22 cellular contexts compared by ENCODE assay signal in the genomic region with DNA sequence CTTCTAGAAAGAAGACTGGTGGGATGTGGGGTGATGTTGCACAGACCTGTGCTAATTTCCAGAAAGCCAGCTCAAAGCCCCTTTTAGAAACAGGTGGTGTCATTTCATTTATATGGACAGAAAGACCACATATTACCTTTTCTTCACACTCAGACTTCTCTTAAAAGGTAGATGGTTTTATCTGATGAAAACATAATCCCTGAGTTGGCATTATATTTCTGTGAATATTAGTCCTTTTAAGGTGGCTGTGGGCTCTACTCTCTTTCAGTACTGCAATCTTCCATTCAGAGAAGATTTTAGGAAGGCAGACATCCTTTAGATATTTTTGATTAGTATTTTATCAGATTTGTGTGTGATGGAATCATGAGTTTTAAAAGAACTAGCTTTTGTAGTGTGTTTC.
DNase-seq lines count a peak whose midpoint lies in the region; ATAC-seq, FAIRE-seq and TF ChIP-seq lines count a peak whose summit lies in the region.
"Had no signal": no experiment of that assay in that cellular context is flagged by ENCODE, and none has a peak within 500 bp of the region (broad histone marks: within the 10 kb centered on the region; RNA-seq: fewer than 3 reads in every experiment).

No MANE protein-coding gene starts in this region.

- H3K14ac ChIP-seq in IMR-90 (replicated peaks; ENCODE audit: low read depth, low read length), result no peak overlapping the region

- H3K9me3 Mint-ChIP-seq in CD14-positive monocyte, result peaks cover 0 to 3% (median 0%) of the 10 kb centered on the region in 7 donors
- H3K9me3 Mint-ChIP-seq: CD4-positive, alpha-beta T cell; CD8-positive, alpha-beta T cell had no signal

- in situ Hi-C loops in HepG2 (cut with HindIII; ENCODE audit: extremely low pct_ligation_motif_present, low pct_unique_long_range_greater_than_20kb) (no loop called here), IMR-90 (cut with MboI; ENCODE audit: low sequenced_read_pairs) (no loop called here), K562 (cut with MboI) (no loop called here)

- TF ChIP-seq CTCF in HepG2 (CRISPR knock-in tag; IDR thresholded peaks at IDR 0.05), result no peak
- TF ChIP-seq CTCF in right lobe of liver (IDR thresholded peaks at IDR 0.05), result no peak
- no peak for TF ChIP-seq CTCF in IMR-90 (conservative IDR thresholded peaks at IDR 0.05; ENCODE audit: low read depth, low read length)
- no peak for TF ChIP-seq CTCF in K562 (IDR thresholded peaks at IDR 0.05 in 2 of 3, conservative IDR thresholded peaks at IDR 0.05 in 1 of 3; ENCODE audit: insufficient read depth in 2 of 3, low read depth in 1 of 3, low read length in 3 of 3)
- TF ChIP-seq CTCF in spleen (IDR thresholded peaks at IDR 0.05 in 8 of 11, conservative IDR thresholded peaks at IDR 0.05 in 3 of 11), result no peak
- no peak for TF ChIP-seq CTCF in CD14-positive monocyte (IDR thresholded peaks at IDR 0.05)

- H3K4me3 ChIP-seq in HepG2 (replicated peaks in 1 of 3; ENCODE audit: insufficient read depth in 1 of 3, low read depth in 2 of 3, low read length in 3 of 3) (no peak overlapping the region), right lobe of liver (no peak overlapping the region), IMR-90 (ENCODE audit: insufficient read depth, low read depth, low read length) (no peak overlapping the region), K562 (no peak overlapping the region), spleen (no peak overlapping the region)
- H3K4me3 ChIP-seq: BLaER1 had no signal

- no peak overlapping the region for H2AK9ac ChIP-seq in IMR-90 (replicated peaks; ENCODE audit: low read depth, low read length, poor library complexity)

- no peak overlapping the region for H3K23ac ChIP-seq in IMR-90 (ENCODE audit: low read depth, low read length)

- no peak overlapping the region for H4K91ac ChIP-seq in IMR-90 (ENCODE audit: insufficient read depth, low read depth, low read length)

- intact Hi-C loops in HepG2 (cut with micrococcal nuclease; ENCODE audit: unreplicated experiment), result no loop called here
- intact Hi-C loops in right lobe of liver (cut with DNase I), result no loop called here
- intact Hi-C loops in IMR-90 (cut with micrococcal nuclease), result no loop called here
- intact Hi-C loops in K562 (cut with micrococcal nuclease), result no loop called here
- intact Hi-C loops in spleen (cut with DNase I; ENCODE audit: low total_unique reads), result no loop called here
- intact Hi-C loops in CD14-positive monocyte (cut with micrococcal nuclease), result no loop called here

- H3K36me3 ChIP-seq in HepG2 (replicated peaks in 1 of 2; ENCODE audit: control insufficient read depth in 1 of 2, insufficient read depth in 2 of 2, low read length in 2 of 2), result no peaks in the 10 kb centered on the region
- no peaks in the 10 kb centered on the region for H3K36me3 ChIP-seq in right lobe of liver
- H3K36me3 ChIP-seq in IMR-90 (ENCODE audit: control insufficient read depth, insufficient read depth, low read length), result no peaks in the 10 kb centered on the region; the same call in 1 of the 2 replicates
- H3K36me3 ChIP-seq in K562 (ENCODE audit: control insufficient read depth, insufficient read depth, low read length), result no peaks in the 10 kb centered on the region
- H3K36me3 ChIP-seq in spleen, result no peaks in the 10 kb centered on the region
- H3K36me3 ChIP-seq: BE2C, BLaER1 had no signal

- H3K4ac ChIP-seq in IMR-90 (ENCODE audit: low read depth, low read length), result no peak overlapping the region

- H3K9me3 ChIP-seq in HepG2 (ENCODE audit: low read length) (no peaks in the 10 kb centered on the region; the same call in 1 of the 2 replicates), right lobe of liver (no peaks in the 10 kb centered on the region), IMR-90 (ENCODE audit: control insufficient read depth, insufficient read depth, low read length) (no peaks in the 10 kb centered on the region), K562 (replicated peaks; ENCODE audit: control insufficient read depth, insufficient read depth, low read depth, low read length) (no peaks in the 10 kb centered on the region), spleen (peaks cover 0 to 6% (median under 1%) of the 10 kb centered on the region in 8 donors)
- H3K9me3 ChIP-seq: BE2C, Caco-2 had no signal

- no peak overlapping the region for H3K18ac ChIP-seq in IMR-90 (ENCODE audit: low read depth, low read length)

- TF ChIP-seq RAD21 in HepG2 (CRISPR knock-in tag; IDR thresholded peaks at IDR 0.05) (no peak), IMR-90 (IDR thresholded peaks at IDR 0.05; ENCODE audit: low read length) (no peak), K562 (CRISPR knock-in tag; conservative IDR thresholded peaks at IDR 0.05 in 1 of 2, IDR thresholded peaks at IDR 0.05 in 1 of 2) (no peak)

- no peak overlapping the region for H2AFZ ChIP-seq in HepG2 (ENCODE audit: low read length)
- H2AFZ ChIP-seq in IMR-90 (replicated peaks; ENCODE audit: low read length, poor library complexity), result no peak overlapping the region
- H2AFZ ChIP-seq in K562 (ENCODE audit: low read depth, low read length), result no peak overlapping the region

- no peaks in the 10 kb centered on the region for H3K4me1 Mint-ChIP-seq in CD14-positive monocyte

- peaks cover 0 to 2% (median 0%) of the 10 kb centered on the region in 3 donors for H3K27me3 Mint-ChIP-seq in CD14-positive monocyte (ENCODE audit: low read depth in 3 of 3)
- H3K27me3 Mint-ChIP-seq: CD4-positive, alpha-beta T cell had no signal

- dilution Hi-C loops in IMR-90 (cut with HindIII; ENCODE audit: low sequenced_read_pairs, unreplicated experiment), result no loop called here

- H3K27me3 ChIP-seq in HepG2 (ENCODE audit: control insufficient read depth in 1 of 2, insufficient read depth in 2 of 2, low read length in 2 of 2) (no peaks in the 10 kb centered on the region; a peak in 1 of 5 replicates), right lobe of liver (no peaks in the 10 kb centered on the region), IMR-90 (ENCODE audit: control insufficient read depth, insufficient read depth, low read length) (no peaks in the 10 kb centered on the region), K562 (ENCODE audit: control insufficient read depth in 2 of 2, insufficient read depth in 2 of 2, low read length in 2 of 2) (peaks cover 0 to 8% of the 10 kb centered on the region in 2 experiments; a peak in 1 of 5 replicates), spleen (replicated peaks in 1 of 7) (no peaks in the 10 kb centered on the region)
- H3K27me3 ChIP-seq: BE2C, BLaER1 had no signal

- DNase-seq in HepG2 (ENCODE audit: low spot score) (no peak), right lobe of liver (no peak), IMR-90 (no peak), K562 (ENCODE audit: extremely low read depth in 1 of 4, low spot score in 3 of 4) (no peak), spleen (no peak), CD14-positive monocyte (ENCODE audit: low spot score) (no peak)
- DNase-seq in effector CD8-positive, alpha-beta T cell (lab: John Stamatoyannopoulos, UW), result no peak
- DNase-seq: ACHN; BE2C; C1 segment of cervical spinal cord; Caco-2; Calu3; CD4-positive, alpha-beta T cell; CD8-positive, alpha-beta T cell; DMS79 treated with DMSO at 0.1 percent for 48 hours; GF-D8 had no signal

- H3K4me2 ChIP-seq in HepG2 (ENCODE audit: low read depth, low read length) (no peak overlapping the region), IMR-90 (ENCODE audit: low read depth, low read length) (no peak overlapping the region), K562 (ENCODE audit: insufficient read depth, low read length) (no peak overlapping the region)
- H3K4me2 ChIP-seq: BLaER1 had no signal

- no peak overlapping the region for H2BK20ac ChIP-seq in IMR-90 (ENCODE audit: low read depth, low read length)

- no peak overlapping the region for H3K27ac ChIP-seq in HepG2 (ENCODE audit: extremely low read length, insufficient read depth, low read length)
- no peak overlapping the region for H3K27ac ChIP-seq in right lobe of liver
- H3K27ac ChIP-seq in IMR-90 (ENCODE audit: insufficient read depth, low read length), result no peak overlapping the region
- no peak overlapping the region for H3K27ac ChIP-seq in K562 (ENCODE audit: extremely low read depth, low read depth, low read length)
- no peak overlapping the region for H3K27ac ChIP-seq in spleen
- H3K27ac ChIP-seq: 22Rv1, BLaER1 had no signal

- no peaks in the 10 kb centered on the region for H3K4me1 ChIP-seq in HepG2 (ENCODE audit: insufficient read depth, low read length)
- no peaks in the 10 kb centered on the region for H3K4me1 ChIP-seq in right lobe of liver
- H3K4me1 ChIP-seq in IMR-90 (ENCODE audit: control insufficient read depth, insufficient read depth, low read length), result 0 out of 2 replicates have a peak, but pooled peaks cover 2% of the 10 kb centered on the region
- H3K4me1 ChIP-seq in K562 (replicated peaks in 1 of 2; ENCODE audit: control insufficient read depth in 2 of 2, insufficient read depth in 2 of 2, low read length in 2 of 2), result no peaks in the 10 kb centered on the region
- H3K4me1 ChIP-seq in spleen, result peaks cover 0 to 3% (median 0%) of the 10 kb centered on the region in 6 donors
- H3K4me1 ChIP-seq: BE2C, BLaER1, Caco-2 had no signal

- POLR2A ChIA-PET in HepG2 (lab: Yijun Ruan, JAX) (no interaction called here), IMR-90 (lab: Charles Lee; ENCODE audit: unreplicated experiment) (no interaction called here), K562 (lab: Yijun Ruan, JAX) (interaction anchor here (1.0 kb wide), 1 partner anchor 39 kb away, joined by 3 read pairs; no protein-coding TSS in a partner anchor)

- FAIRE-seq in HepG2 (lab: Jason Lieb, UNC) (no peak), K562 (lab: Jason Lieb, UNC) (no peak)
- FAIRE-seq: D721Med, G401.6, GM12891, GM19239 had no signal

- no peak overlapping the region for H4K8ac ChIP-seq in IMR-90 (ENCODE audit: low read depth in 2 of 2, low read length in 2 of 2)

- TF ChIP-seq EP300 in HepG2 (IDR thresholded peaks at IDR 0.05; ENCODE audit: low read depth in 2 of 2, low read length in 2 of 2) (no peak), HepG2 (CRISPR knock-in tag; IDR thresholded peaks at IDR 0.05; ENCODE audit: borderline replicate concordance) (no peak), K562 (IDR thresholded peaks at IDR 0.05; ENCODE audit: low read length) (no peak)

- no TSS peak for BruUV-seq in HepG2 (replicated peaks; lab: Mats Ljungman, UMichigan)
- BruUV-seq in IMR-90 (replicated peaks; lab: Mats Ljungman, UMichigan), result no TSS peak
- no TSS peak for BruUV-seq in K562 (replicated peaks; lab: Mats Ljungman, UMichigan)

- no peak for ATAC-seq in HepG2
- no peak for ATAC-seq in right lobe of liver
- ATAC-seq in IMR-90 (ENCODE audit: low read depth), result no peak
- no peak for ATAC-seq in K562
- ATAC-seq: CD8-positive, alpha-beta T cell had no signal

- TF ChIP-seq POLR2A in HepG2 (IDR thresholded peaks at IDR 0.05; ENCODE audit: insufficient read depth in 1 of 2, low read depth in 2 of 2, low read length in 2 of 2) (no peak), right lobe of liver (IDR thresholded peaks at IDR 0.05) (no peak), IMR-90 (IDR thresholded peaks at IDR 0.05; ENCODE audit: low read depth, low read length) (no peak), K562 (conservative IDR thresholded peaks at IDR 0.05) (no peak), spleen (IDR thresholded peaks at IDR 0.05) (no peak)

- H3K56ac ChIP-seq in IMR-90 (ENCODE audit: extremely low read depth, insufficient read depth, low read length), result no peak overlapping the region

- no peak overlapping the region for H2BK120ac ChIP-seq in IMR-90 (ENCODE audit: low read depth, low read length)

- no peaks in the 10 kb centered on the region for H3K79me2 ChIP-seq in HepG2 (ENCODE audit: insufficient read depth, low read length)
- H3K79me2 ChIP-seq in K562 (ENCODE audit: control insufficient read depth, insufficient read depth, low read length), result no peaks in the 10 kb centered on the region

- no peak overlapping the region for H3K9ac ChIP-seq in HepG2 (ENCODE audit: insufficient read depth, low read depth, low read length)
- no peak overlapping the region for H3K9ac ChIP-seq in IMR-90 (ENCODE audit: low read depth, low read length)
- no peak overlapping the region for H3K9ac ChIP-seq in K562 (ENCODE audit: insufficient read depth in 1 of 2, low read depth in 2 of 2, low read length in 2 of 2)
- H3K9ac ChIP-seq: BLaER1 had no signal

- no peaks in the 10 kb centered on the region; a peak in 1 of 4 replicates for H3K79me1 ChIP-seq in IMR-90 (ENCODE audit: low read depth in 1 of 2, low read length in 2 of 2)

- H3K27ac Mint-ChIP-seq in CD14-positive monocyte, result no peak overlapping the region
- H3K27ac Mint-ChIP-seq: CD4-positive, alpha-beta T cell; CD8-positive, alpha-beta T cell had no signal

- H2BK5ac ChIP-seq in IMR-90 (ENCODE audit: low read depth, low read length, poor library complexity, severe bottlenecking), result no peak overlapping the region

- H4K20me1 ChIP-seq in HepG2 (ENCODE audit: insufficient read depth, low read length), result no peaks in the 10 kb centered on the region
- no peaks in the 10 kb centered on the region for H4K20me1 ChIP-seq in IMR-90 (ENCODE audit: insufficient read depth, low read length)
- no peaks in the 10 kb centered on the region for H4K20me1 ChIP-seq in K562 (replicated peaks; ENCODE audit: control insufficient read depth, insufficient read depth, low read length)
- H4K20me1 ChIP-seq: BLaER1 had no signal

- H4K5ac ChIP-seq in IMR-90 (ENCODE audit: low read depth, low read length), result no peak overlapping the region

- no peak overlapping the region for H2BK15ac ChIP-seq in IMR-90 (ENCODE audit: low read depth, low read length)

- H3K4me3 Mint-ChIP-seq in CD14-positive monocyte, result no peak overlapping the region
- H3K4me3 Mint-ChIP-seq: CD4-positive, alpha-beta T cell; CD8-positive, alpha-beta T cell had no signal

- CTCF ChIA-PET in HepG2 (lab: Yijun Ruan, JAX; ENCODE audit: low intra/inter-chr PET ratio, low total read pairs), result no interaction called here
- CTCF ChIA-PET in IMR-90 (lab: Yijun Ruan, JAX), result no interaction called here
- CTCF ChIA-PET in K562 (lab: Yijun Ruan, JAX; ENCODE audit: low intra/inter-chr PET ratio), result no interaction called here

- H3K9me1 ChIP-seq in IMR-90 (ENCODE audit: insufficient read depth, low read length) (no peaks in the 10 kb centered on the region; the same call in 1 of the 2 replicates), K562 (ENCODE audit: control insufficient read depth, insufficient read depth, low read length) (no peaks in the 10 kb centered on the region)

- H3K36me3 Mint-ChIP-seq in CD14-positive monocyte, result peaks cover 2% of the 10 kb centered on the region in 2 donors
- H3K36me3 Mint-ChIP-seq: CD8-positive, alpha-beta T cell had no signal

- H2AK5ac ChIP-seq in IMR-90 (ENCODE audit: low read depth, low read length), result no peak overlapping the region
